Comparison of ENCODE assay signal across 1 cellular context in the genomic region with DNA sequence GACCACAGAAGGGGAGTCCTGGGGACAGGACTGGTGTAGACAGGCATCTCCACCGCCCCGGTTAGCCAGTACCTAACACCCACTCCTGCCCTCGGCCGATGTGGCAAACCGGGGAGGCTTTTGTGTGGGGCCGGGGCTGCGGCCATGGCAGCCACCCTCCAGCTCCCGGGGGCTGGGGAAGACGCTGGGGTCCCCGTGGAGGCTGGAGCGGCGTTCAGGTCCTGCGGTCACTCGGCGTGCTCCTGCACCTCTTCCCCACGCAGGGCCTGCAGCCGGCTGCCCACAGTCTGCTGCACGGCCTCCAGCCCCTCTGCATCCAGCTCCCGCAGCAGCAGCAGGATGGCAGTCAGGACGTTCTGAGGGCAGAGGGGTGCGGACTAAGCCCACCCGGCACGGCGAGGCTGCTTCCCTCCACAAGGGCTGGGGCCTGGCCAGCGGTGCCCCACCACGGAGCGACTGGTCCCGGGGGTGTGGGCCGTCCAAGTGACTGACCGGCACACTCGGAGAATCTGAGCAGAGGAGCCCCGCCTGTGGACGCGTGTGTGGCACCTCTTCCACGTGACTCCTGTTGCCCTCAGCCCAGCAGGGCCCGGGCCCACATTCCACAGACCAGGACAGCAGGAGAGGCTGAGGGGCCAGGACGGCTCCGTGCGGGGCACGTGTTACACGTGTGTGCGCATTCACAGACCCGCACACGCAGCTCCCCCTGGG.
TF ChIP-seq lines count a peak whose summit lies in the region.

No MANE protein-coding gene starts in this region.

TF ChIP-seq in WTC11, 78 proteins besides CTCF, POLR2A, EP300 and RAD21:
- TF ChIP-seq, protein P1, sequence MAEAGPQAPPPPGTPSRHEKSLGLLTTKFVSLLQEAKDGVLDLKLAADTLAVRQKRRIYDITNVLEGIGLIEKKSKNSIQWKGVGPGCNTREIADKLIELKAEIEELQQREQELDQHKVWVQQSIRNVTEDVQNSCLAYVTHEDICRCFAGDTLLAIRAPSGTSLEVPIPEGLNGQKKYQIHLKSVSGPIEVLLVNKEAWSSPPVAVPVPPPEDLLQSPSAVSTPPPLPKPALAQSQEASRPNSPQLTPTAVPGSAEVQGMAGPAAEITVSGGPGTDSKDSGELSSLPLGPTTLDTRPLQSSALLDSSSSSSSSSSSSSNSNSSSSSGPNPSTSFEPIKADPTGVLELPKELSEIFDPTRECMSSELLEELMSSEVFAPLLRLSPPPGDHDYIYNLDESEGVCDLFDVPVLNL (CRISPR knock-in tag; IDR thresholded peaks at IDR 0.05; ENCODE audit: borderline replicate concordance, low read depth): no peak
- TF ChIP-seq ZNF138 (CRISPR knock-in tag; conservative IDR thresholded peaks at IDR 0.05) (no peak), NFATC4 (CRISPR knock-in tag; IDR thresholded peaks at IDR 0.05) (no peak), JAZF1 (CRISPR knock-in tag; IDR thresholded peaks at IDR 0.05) (no peak), FOXP1 (CRISPR knock-in tag; IDR thresholded peaks at IDR 0.05; ENCODE audit: borderline replicate concordance) (no peak), ZNF121 (CRISPR knock-in tag; IDR thresholded peaks at IDR 0.05) (no peak), SOX15 (CRISPR knock-in tag; IDR thresholded peaks at IDR 0.05) (no peak), CREB1 (CRISPR knock-in tag; IDR thresholded peaks at IDR 0.05) (no peak), ZNF416 (CRISPR knock-in tag; IDR thresholded peaks at IDR 0.05) (no peak), SMAD4 (CRISPR knock-in tag; IDR thresholded peaks at IDR 0.05) (no peak), OVOL2 (CRISPR knock-in tag; IDR thresholded peaks at IDR 0.05; ENCODE audit: borderline replicate concordance) (no peak)
- TF ChIP-seq, protein P2, sequence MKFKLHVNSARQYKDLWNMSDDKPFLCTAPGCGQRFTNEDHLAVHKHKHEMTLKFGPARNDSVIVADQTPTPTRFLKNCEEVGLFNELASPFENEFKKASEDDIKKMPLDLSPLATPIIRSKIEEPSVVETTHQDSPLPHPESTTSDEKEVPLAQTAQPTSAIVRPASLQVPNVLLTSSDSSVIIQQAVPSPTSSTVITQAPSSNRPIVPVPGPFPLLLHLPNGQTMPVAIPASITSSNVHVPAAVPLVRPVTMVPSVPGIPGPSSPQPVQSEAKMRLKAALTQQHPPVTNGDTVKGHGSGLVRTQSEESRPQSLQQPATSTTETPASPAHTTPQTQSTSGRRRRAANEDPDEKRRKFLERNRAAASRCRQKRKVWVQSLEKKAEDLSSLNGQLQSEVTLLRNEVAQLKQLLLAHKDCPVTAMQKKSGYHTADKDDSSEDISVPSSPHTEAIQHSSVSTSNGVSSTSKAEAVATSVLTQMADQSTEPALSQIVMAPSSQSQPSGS (CRISPR knock-in tag; IDR thresholded peaks at IDR 0.05; ENCODE audit: borderline replicate concordance, low read depth): no peak
- TF ChIP-seq, protein P3, sequence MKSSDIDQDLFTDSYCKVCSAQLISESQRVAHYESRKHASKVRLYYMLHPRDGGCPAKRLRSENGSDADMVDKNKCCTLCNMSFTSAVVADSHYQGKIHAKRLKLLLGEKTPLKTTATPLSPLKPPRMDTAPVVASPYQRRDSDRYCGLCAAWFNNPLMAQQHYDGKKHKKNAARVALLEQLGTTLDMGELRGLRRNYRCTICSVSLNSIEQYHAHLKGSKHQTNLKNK (CRISPR knock-in tag; IDR thresholded peaks at IDR 0.05): no peak
- TF ChIP-seq, protein P4, sequence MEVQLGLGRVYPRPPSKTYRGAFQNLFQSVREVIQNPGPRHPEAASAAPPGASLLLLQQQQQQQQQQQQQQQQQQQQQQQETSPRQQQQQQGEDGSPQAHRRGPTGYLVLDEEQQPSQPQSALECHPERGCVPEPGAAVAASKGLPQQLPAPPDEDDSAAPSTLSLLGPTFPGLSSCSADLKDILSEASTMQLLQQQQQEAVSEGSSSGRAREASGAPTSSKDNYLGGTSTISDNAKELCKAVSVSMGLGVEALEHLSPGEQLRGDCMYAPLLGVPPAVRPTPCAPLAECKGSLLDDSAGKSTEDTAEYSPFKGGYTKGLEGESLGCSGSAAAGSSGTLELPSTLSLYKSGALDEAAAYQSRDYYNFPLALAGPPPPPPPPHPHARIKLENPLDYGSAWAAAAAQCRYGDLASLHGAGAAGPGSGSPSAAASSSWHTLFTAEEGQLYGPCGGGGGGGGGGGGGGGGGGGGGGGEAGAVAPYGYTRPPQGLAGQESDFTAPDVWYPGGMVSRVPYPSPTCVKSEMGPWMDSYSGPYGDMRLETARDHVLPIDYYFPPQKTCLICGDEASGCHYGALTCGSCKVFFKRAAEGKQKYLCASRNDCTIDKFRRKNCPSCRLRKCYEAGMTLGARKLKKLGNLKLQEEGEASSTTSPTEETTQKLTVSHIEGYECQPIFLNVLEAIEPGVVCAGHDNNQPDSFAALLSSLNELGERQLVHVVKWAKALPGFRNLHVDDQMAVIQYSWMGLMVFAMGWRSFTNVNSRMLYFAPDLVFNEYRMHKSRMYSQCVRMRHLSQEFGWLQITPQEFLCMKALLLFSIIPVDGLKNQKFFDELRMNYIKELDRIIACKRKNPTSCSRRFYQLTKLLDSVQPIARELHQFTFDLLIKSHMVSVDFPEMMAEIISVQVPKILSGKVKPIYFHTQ (CRISPR knock-in tag; IDR thresholded peaks at IDR 0.05): no peak
- TF ChIP-seq, protein P5, sequence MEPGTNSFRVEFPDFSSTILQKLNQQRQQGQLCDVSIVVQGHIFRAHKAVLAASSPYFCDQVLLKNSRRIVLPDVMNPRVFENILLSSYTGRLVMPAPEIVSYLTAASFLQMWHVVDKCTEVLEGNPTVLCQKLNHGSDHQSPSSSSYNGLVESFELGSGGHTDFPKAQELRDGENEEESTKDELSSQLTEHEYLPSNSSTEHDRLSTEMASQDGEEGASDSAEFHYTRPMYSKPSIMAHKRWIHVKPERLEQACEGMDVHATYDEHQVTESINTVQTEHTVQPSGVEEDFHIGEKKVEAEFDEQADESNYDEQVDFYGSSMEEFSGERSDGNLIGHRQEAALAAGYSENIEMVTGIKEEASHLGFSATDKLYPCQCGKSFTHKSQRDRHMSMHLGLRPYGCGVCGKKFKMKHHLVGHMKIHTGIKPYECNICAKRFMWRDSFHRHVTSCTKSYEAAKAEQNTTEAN (CRISPR knock-in tag; IDR thresholded peaks at IDR 0.05): no peak
- TF ChIP-seq, protein P6, sequence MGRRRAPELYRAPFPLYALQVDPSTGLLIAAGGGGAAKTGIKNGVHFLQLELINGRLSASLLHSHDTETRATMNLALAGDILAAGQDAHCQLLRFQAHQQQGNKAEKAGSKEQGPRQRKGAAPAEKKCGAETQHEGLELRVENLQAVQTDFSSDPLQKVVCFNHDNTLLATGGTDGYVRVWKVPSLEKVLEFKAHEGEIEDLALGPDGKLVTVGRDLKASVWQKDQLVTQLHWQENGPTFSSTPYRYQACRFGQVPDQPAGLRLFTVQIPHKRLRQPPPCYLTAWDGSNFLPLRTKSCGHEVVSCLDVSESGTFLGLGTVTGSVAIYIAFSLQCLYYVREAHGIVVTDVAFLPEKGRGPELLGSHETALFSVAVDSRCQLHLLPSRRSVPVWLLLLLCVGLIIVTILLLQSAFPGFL (CRISPR knock-in tag; IDR thresholded peaks at IDR 0.05; ENCODE audit: borderline replicate concordance): no peak
- TF ChIP-seq, protein P7, sequence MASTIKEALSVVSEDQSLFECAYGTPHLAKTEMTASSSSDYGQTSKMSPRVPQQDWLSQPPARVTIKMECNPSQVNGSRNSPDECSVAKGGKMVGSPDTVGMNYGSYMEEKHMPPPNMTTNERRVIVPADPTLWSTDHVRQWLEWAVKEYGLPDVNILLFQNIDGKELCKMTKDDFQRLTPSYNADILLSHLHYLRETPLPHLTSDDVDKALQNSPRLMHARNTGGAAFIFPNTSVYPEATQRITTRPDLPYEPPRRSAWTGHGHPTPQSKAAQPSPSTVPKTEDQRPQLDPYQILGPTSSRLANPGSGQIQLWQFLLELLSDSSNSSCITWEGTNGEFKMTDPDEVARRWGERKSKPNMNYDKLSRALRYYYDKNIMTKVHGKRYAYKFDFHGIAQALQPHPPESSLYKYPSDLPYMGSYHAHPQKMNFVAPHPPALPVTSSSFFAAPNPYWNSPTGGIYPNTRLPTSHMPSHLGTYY (CRISPR knock-in tag; IDR thresholded peaks at IDR 0.05): no peak
TF ChIP-seq in WTC11: peak in this region for 0.
